Comparison of ENCODE assay signal across 8 cellular contexts in genomic region chr10:110919971-110920881, GRCh38. TPM values are rescaled to one million over a fixed set of nuclear protein-coding genes. Genes with fewer than 3 reads are reported as not detected.
DNase-seq lines count a peak whose midpoint lies in the region; ATAC-seq and TF ChIP-seq lines count a peak whose summit lies in the region.

No MANE protein-coding gene starts in this region.

- H3K9me3 ChIP-seq in esophagus (ENCODE audit: control insufficient read depth in 2 of 2, insufficient read depth in 1 of 2, low read depth in 1 of 2, low read length in 1 of 2) (no peaks in the 10 kb centered on the region), muscle layer of colon (ENCODE audit: low read length) (no peaks in the 10 kb centered on the region), upper lobe of right lung (no peaks in the 10 kb centered on the region)

- peak overlapping the region; percentile 86 for H3K9ac ChIP-seq in muscle layer of colon (ENCODE audit: low read length)

- DNase-seq in AG04449 (ENCODE audit: low read depth, low spot score) (no peak), NCI-H1694 treated with DMSO at 0.1 percent for 48 hours (lab: John Stamatoyannopoulos, UW) (peak; percentile 47), upper lobe of right lung (peak; percentile 75)
- DNase-seq in activated CD4-positive, alpha-beta memory T cell treated with anti-CD3 and anti-CD28 coated beads for 36 hours = peak; percentile 40

- CTCF ChIA-PET in AG04449 (lab: Yijun Ruan, JAX) = interaction anchor here (0.8 kb wide), 1 partner anchor 25 kb away, joined by 3 read pairs; no protein-coding TSS in a partner anchor
- CTCF ChIA-PET in activated CD4-positive, alpha-beta memory T cell treated with anti-CD3 and anti-CD28 coated beads for 36 hours (lab: Charles Lee) = interaction anchor here (0.7 to 1.1 kb wide), 3 partner anchors 74 to 1437 kb away, joined by 3 read pairs; no protein-coding TSS in a partner anchor

- H3K4me3 Mint-ChIP-seq in activated CD4-positive, alpha-beta memory T cell treated with anti-CD3 and anti-CD28 coated beads for 36 hours = peak overlapping the region; percentile 92

- no peaks in the 10 kb centered on the region for H3K4me1 ChIP-seq in esophagus (ENCODE audit: control insufficient read depth in 2 of 2, insufficient read depth in 2 of 2, low read length in 1 of 2)
- peaks cover 24% of the 10 kb centered on the region for H3K4me1 ChIP-seq in muscle layer of colon (ENCODE audit: insufficient read depth, low read length)
- peaks cover 28% of the 10 kb centered on the region for H3K4me1 ChIP-seq in upper lobe of right lung

- H3K36me3 ChIP-seq in esophagus (ENCODE audit: control insufficient read depth in 2 of 2, insufficient read depth in 2 of 2, low read length in 1 of 2) (no peaks in the 10 kb centered on the region), muscle layer of colon (ENCODE audit: insufficient read depth, low read length) (no peaks in the 10 kb centered on the region), upper lobe of right lung (no peaks in the 10 kb centered on the region)

- intact Hi-C loops in activated CD4-positive, alpha-beta memory T cell treated with anti-CD3 and anti-CD28 coated beads for 36 hours (cut with micrococcal nuclease) = loop anchor here (1.0 to 10.0 kb wide), 9 partner anchors 49 to 709 kb away; partner anchors contain the start of genes DUSP5, PDCD4 and SMC3
- intact Hi-C loops in upper lobe of right lung (cut with DNase I) = no loop called here

- POLR2A ChIA-PET in AG04449 (lab: Yijun Ruan, JAX) = interaction anchor here (0.6 kb wide), 1 partner anchor 1527 kb away, joined by 3 read pairs; the partner anchor contains the start of genes VTI1A and ZDHHC6
- POLR2A ChIA-PET in activated CD4-positive, alpha-beta memory T cell treated with anti-CD3 and anti-CD28 coated beads for 36 hours (lab: Charles Lee) = interaction anchor here (1.3 kb wide), 2 partner anchors 19 to 44 kb away, joined by 3 read pairs; no protein-coding TSS in a partner anchor

- peaks cover 9% of the 10 kb centered on the region for H3K36me3 Mint-ChIP-seq in activated CD4-positive, alpha-beta memory T cell treated with anti-CD3 and anti-CD28 coated beads for 36 hours

- H3K4me1 Mint-ChIP-seq in activated CD4-positive, alpha-beta memory T cell treated with anti-CD3 and anti-CD28 coated beads for 36 hours (ENCODE audit: low read depth) = peaks cover 46% of the 10 kb centered on the region

- H3K4me3 ChIP-seq in AG04449 (ENCODE audit: low read depth, low read length) (peak overlapping the region; percentile 82), esophagus (ENCODE audit: low read depth in 1 of 2, low read length in 2 of 2) (peak overlapping the region; percentile 76 to 82), muscle layer of colon (ENCODE audit: low read depth in 1 of 2, low read length in 2 of 2) (peak overlapping the region; percentile 67 to 90), upper lobe of right lung (peak overlapping the region; percentile 72)

- ATAC-seq in GM18498 (IDR thresholded peaks at IDR 0.05; ENCODE audit: unreplicated experiment) (peak; percentile 23), HG02840 (IDR thresholded peaks at IDR 0.05; ENCODE audit: low FRiP score, unreplicated experiment) (peak; percentile 24), upper lobe of right lung (no peak)

- TF ChIP-seq CTCF in AG04449 (IDR thresholded peaks at IDR 0.05; ENCODE audit: insufficient read depth, low read length, missing control alignments) = no peak
- no peak for TF ChIP-seq CTCF in upper lobe of right lung (IDR thresholded peaks at IDR 0.05)

- H3K27ac ChIP-seq in esophagus (ENCODE audit: low read depth in 2 of 2, low read length in 1 of 2) (peak overlapping the region; percentile 98), muscle layer of colon (ENCODE audit: low read depth, low read length) (peak overlapping the region; percentile 89), upper lobe of right lung (peak overlapping the region; percentile 87)

- H3K27me3 ChIP-seq in esophagus (ENCODE audit: control insufficient read depth in 1 of 2, insufficient read depth in 2 of 2, low read length in 2 of 2) (no peaks in the 10 kb centered on the region), muscle layer of colon (ENCODE audit: control insufficient read depth in 1 of 2, insufficient read depth in 2 of 2, low read length in 2 of 2) (no peaks in the 10 kb centered on the region), upper lobe of right lung (no peaks in the 10 kb centered on the region)

- H3K9me3 Mint-ChIP-seq in activated CD4-positive, alpha-beta memory T cell treated with anti-CD3 and anti-CD28 coated beads for 36 hours = no peaks in the 10 kb centered on the region

- peak overlapping the region; percentile 63 for H3K27ac Mint-ChIP-seq in activated CD4-positive, alpha-beta memory T cell treated with anti-CD3 and anti-CD28 coated beads for 36 hours

- H3K27me3 Mint-ChIP-seq in activated CD4-positive, alpha-beta memory T cell treated with anti-CD3 and anti-CD28 coated beads for 36 hours = no peaks in the 10 kb centered on the region

- 0 to 1% methylated on average over 38 to 44 of the region's 44 CpGs for WGBS in esophagus, 2 donors

RNA-seq across cellular contexts. Expression of gene SHOC2, which starts 0.8 kb away (rescaled TPM):
- total RNA-seq in activated CD4-positive, alpha-beta memory T cell treated with anti-CD3 and anti-CD28 coated beads for 36 hours = 10 to 100 TPM; 30.7 to 32.5 TPM
- 10 to 100 TPM; 15.3 to 16.6 TPM for polyA plus RNA-seq in esophagus
- 58.4 TPM for total RNA-seq in upper lobe of right lung

RNA-seq across cellular contexts. Expression of gene BBIP1, which starts 1.2 kb away (rescaled TPM):
- 10 to 100 TPM; 36.4 to 43.9 TPM for total RNA-seq in activated CD4-positive, alpha-beta memory T cell treated with anti-CD3 and anti-CD28 coated beads for 36 hours
- 10 to 100 TPM; 10.9 to 14.7 TPM for polyA plus RNA-seq in esophagus
- total RNA-seq in upper lobe of right lung = 25.3 TPM

RNA-seq across cellular contexts. Expression of gene PDCD4, which starts 48.5 kb away (rescaled TPM):
- total RNA-seq in activated CD4-positive, alpha-beta memory T cell treated with anti-CD3 and anti-CD28 coated beads for 36 hours = 100 to 1,000 TPM; 123 to 141 TPM
- 100 to 1,000 TPM; 116 to 203 TPM for polyA plus RNA-seq in esophagus
- total RNA-seq in upper lobe of right lung = 48.6 TPM
